Comparison of ENCODE assay signal across 17 cellular contexts in genomic region chr11:76735841-76736240, GRCh38. TPM values are rescaled to one million over a fixed set of nuclear protein-coding genes. Genes with fewer than 3 reads are reported as not detected.
"Had no signal": no experiment of that assay in that cellular context is flagged by ENCODE, and none has a peak within 500 bp of the region (broad histone marks: within the 10 kb centered on the region; RNA-seq: fewer than 3 reads in every experiment).

No MANE protein-coding gene starts in this region.

- DNase-seq: activated CD4-positive, alpha-beta memory T cell treated with anti-CD3 and anti-CD28 coated beads for 36 hours; activated T-cell treated with anti-CD3 and anti-CD28 coated beads for 4 hours; effector memory CD8-positive, alpha-beta T cell; foreskin keratinocyte; kidney; T-helper 2 cell; uterus; WERI-Rb-1 had no signal

- FAIRE-seq: kidney had no signal

- H3K4me1 Mint-ChIP-seq: neural crest cell had no signal

- ATAC-seq: effector memory CD8-positive, alpha-beta T cell; foreskin keratinocyte; left lobe of liver had no signal

- H3K27me3 ChIP-seq: cardiac muscle cell, foreskin keratinocyte, tibial nerve, uterus had no signal

- H3K27ac ChIP-seq: cardiac muscle cell, foreskin keratinocyte, WERI-Rb-1 had no signal

- H3K36me3 ChIP-seq: cardiac muscle cell, tibial nerve, uterus, WERI-Rb-1 had no signal

- H3K27me3 Mint-ChIP-seq: activated naive CD8-positive, alpha-beta T cell had no signal

- H3K27ac Mint-ChIP-seq: activated CD4-positive, alpha-beta memory T cell treated with anti-CD3 and anti-CD28 coated beads for 36 hours; activated naive CD8-positive, alpha-beta T cell; activated T-helper 1 cell treated with anti-CD3 and anti-CD28 coated beads, Interleukin-12 subunit alpha, Interleukin-12 subunit beta, Interleukin-2, Interleukin-4 antibody, amounts not matched to agents 30 ng/mL and 10 ng/mL and 1 ng/mL, durations not matched to agents 14 hours and 24 hours and 36 hours; effector memory CD8-positive, alpha-beta T cell; progenitor cell of endocrine pancreas; stimulated activated naive CD8-positive, alpha-beta T cell treated with anti-CD3 and anti-CD28 coated beads, Interleukin-15, Interleukin-2, amounts not matched to agents 100 ng/mL and 50 ng/mL, for 24 hours had no signal

- H3K9me3 ChIP-seq: tibial nerve, uterus had no signal

- H3K4me1 ChIP-seq: foreskin keratinocyte, uterus had no signal

- H3K36me3 Mint-ChIP-seq: activated CD4-positive, alpha-beta memory T cell treated with anti-CD3 and anti-CD28 coated beads for 36 hours; activated naive CD8-positive, alpha-beta T cell had no signal

- H3K4me3 ChIP-seq: cardiac muscle cell, tibial nerve, uterus had no signal

- H3K9me3 Mint-ChIP-seq: activated CD4-positive, alpha-beta memory T cell treated with anti-CD3 and anti-CD28 coated beads for 36 hours; activated T-helper 1 cell treated with anti-CD3 and anti-CD28 coated beads, Interleukin-12 subunit alpha, Interleukin-12 subunit beta, Interleukin-2, Interleukin-4 antibody, amounts not matched to agents 30 ng/mL and 10 ng/mL and 1 ng/mL, durations not matched to agents 14 hours and 24 hours and 36 hours; effector memory CD8-positive, alpha-beta T cell; neural crest cell; stimulated activated naive CD8-positive, alpha-beta T cell treated with anti-CD3 and anti-CD28 coated beads, Interleukin-15, Interleukin-2, amounts not matched to agents 100 ng/mL and 50 ng/mL, for 24 hours had no signal

- H3K4me3 Mint-ChIP-seq: activated CD4-positive, alpha-beta memory T cell treated with anti-CD3 and anti-CD28 coated beads for 36 hours; activated naive CD8-positive, alpha-beta T cell; activated T-helper 1 cell treated with anti-CD3 and anti-CD28 coated beads, Interleukin-12 subunit alpha, Interleukin-12 subunit beta, Interleukin-2, Interleukin-4 antibody, amounts not matched to agents 30 ng/mL and 10 ng/mL and 1 ng/mL, durations not matched to agents 14 hours and 24 hours and 36 hours; effector memory CD8-positive, alpha-beta T cell; neural crest cell; stimulated activated naive CD8-positive, alpha-beta T cell treated with anti-CD3 and anti-CD28 coated beads, Interleukin-15, Interleukin-2, amounts not matched to agents 100 ng/mL and 50 ng/mL, for 24 hours had no signal

RNA-seq across cellular contexts. Expression of gene TSKU, which starts 47.3 kb away (rescaled TPM):
- total RNA-seq: mononuclear cell had no signal
